Comparison of ENCODE assay signal across 29 cellular contexts in the genomic region with DNA sequence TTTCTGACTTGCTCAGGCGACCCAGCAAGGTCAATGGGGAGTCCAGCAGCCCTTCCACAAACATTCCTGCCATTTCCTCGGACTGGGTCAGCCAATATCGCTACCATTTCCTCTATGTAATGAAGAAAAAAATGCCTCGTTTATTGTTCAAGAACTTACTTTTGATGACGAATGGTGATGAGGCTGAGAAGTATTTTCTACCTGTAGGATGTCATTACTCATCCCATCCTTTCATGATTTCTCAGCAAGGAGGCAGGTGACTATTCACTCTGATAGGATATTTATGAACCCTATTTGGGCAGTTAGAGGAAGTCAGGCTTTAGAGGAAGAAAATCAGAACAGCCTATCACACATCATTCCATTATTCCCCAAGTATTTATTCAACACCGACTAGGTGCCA.
"Had no signal": no experiment of that assay in that cellular context is flagged by ENCODE, and none has a peak within 500 bp of the region (broad histone marks: within the 10 kb centered on the region; RNA-seq: fewer than 3 reads in every experiment).

No MANE protein-coding gene starts in this region.

- H3K27ac ChIP-seq: ascending aorta, cardiac muscle cell had no signal

- H3K27me3 ChIP-seq: ascending aorta, cardiac muscle cell, MG63 had no signal

- H3K4me3 ChIP-seq: ascending aorta, cardiac muscle cell, MG63 had no signal

- ATAC-seq: activated CD8-positive, alpha-beta memory T cell treated with anti-CD3 and anti-CD28 coated beads, Interleukin-2, amount 10 ng/mL, durations not matched to agents 7 days and 5 days; activated naive CD4-positive, alpha-beta T cell treated with anti-CD3 and anti-CD28 coated beads, Interleukin-2, amount 50 U/mL, for 72 hours; activated naive CD8-positive, alpha-beta T cell treated with anti-CD3 and anti-CD28 coated beads, Interleukin-2, amount 50 U/mL, for 24 hours; T-helper 17 cell had no signal

- H3K9me3 ChIP-seq: ascending aorta, MG63 had no signal

- H3K4me1 ChIP-seq: ascending aorta had no signal

- H3K36me3 ChIP-seq: ascending aorta, cardiac muscle cell had no signal

- DNase-seq: activated B cell treated with CpG ODN at 0.5 μM for 24 hours; activated CD4-positive, alpha-beta T cell treated with anti-CD3 and anti-CD28 coated beads for 1 hour; activated CD4-positive, alpha-beta T cell treated with anti-CD3 and anti-CD28 coated beads, Interleukin-2, amount 10 ng/mL, durations not matched to agents 24 days and 14 days; activated CD4-positive, alpha-beta T cell treated with anti-CD3 and anti-CD28 coated beads, Interleukin-2, amount 50 U/mL, for 48 hours; activated CD8-positive, alpha-beta memory T cell treated with anti-CD3 and anti-CD28 coated beads, Interleukin-2, amount 10 ng/mL, durations not matched to agents 7 days and 5 days; activated effector memory CD4-positive, alpha-beta T cell treated with anti-CD3 and anti-CD28 coated beads, Interleukin-2, amount 50 U/mL, for 16 hours; activated naive CD4-positive, alpha-beta T cell treated with Interleukin-2 at 50 U/mL for 16 hours; activated naive CD8-positive, alpha-beta T cell treated with anti-CD3 and anti-CD28 coated beads, Interleukin-2, amount 50 U/mL, for 24 hours; activated T-cell treated with anti-CD3 and anti-CD28 coated beads, Interleukin-2, amount 50 U/mL, for 24 hours; amniotic stem cell; KG1; MG63; MV-4-11; NCI-H1092 treated with DMSO at 0.1 percent for 48 hours; NCI-H1417 treated with DMSO at 0.1 percent for 48 hours; NCI-H1694; NCI-H2029; NCI-H2107; NCI-H345; NCI-H510A; NCI-H69; NK-92 treated with Interleukin-12 subunit alpha and Interleukin-12 subunit beta, amount 100 ng/mL, for 24 hours; OCI-M1; SIG-M5; T-helper 17 cell; T-helper 9 cell had no signal
